18 cellular contexts compared by ENCODE assay signal in the genomic region with DNA sequence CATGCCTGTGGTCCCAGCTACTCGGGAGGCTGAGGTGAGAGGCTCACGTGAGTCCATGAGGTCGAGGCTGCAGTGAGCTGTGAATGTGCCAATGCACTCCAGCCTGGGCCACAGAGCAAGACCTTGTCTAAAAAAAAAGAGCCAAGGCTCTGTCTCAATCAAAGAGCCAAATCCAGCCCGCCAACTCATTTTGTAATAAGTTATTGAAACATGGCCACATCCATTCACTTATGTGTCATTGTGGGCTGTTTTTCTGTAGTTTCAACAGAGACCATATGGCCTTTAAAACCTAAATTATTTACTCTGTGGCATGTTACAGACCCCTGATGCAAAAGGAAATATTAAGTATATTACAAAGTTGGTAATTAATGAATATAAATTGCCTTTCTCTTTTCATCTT.
"Had no signal": no experiment of that assay in that cellular context is flagged by ENCODE, and none has a peak within 500 bp of the region (broad histone marks: within the 10 kb centered on the region; RNA-seq: fewer than 3 reads in every experiment).

No MANE protein-coding gene starts in this region.

- H3K27ac ChIP-seq: dorsolateral prefrontal cortex, heart right ventricle, sigmoid colon, suprapubic skin, thyroid gland had no signal

- DNase-seq: cortex of kidney; dorsolateral prefrontal cortex; effector CD8-positive, alpha-beta T cell; heart right ventricle; islet precursor cell; mammary epithelial cell; mucosa of descending colon; naive thymus-derived CD8-positive, alpha-beta T cell; posterior cingulate gyrus; sigmoid colon; stimulated activated CD4-positive, alpha-beta T cell treated with anti-CD3 and anti-CD28 coated beads, Interleukin-2, amount 100 ng/mL, for 24 hours; stimulated activated CD4-positive, alpha-beta T cell treated with anti-CD3 and anti-CD28 coated beads, Interleukin-4, amount 100 ng/mL, for 4 hours; stimulated activated naive B cell treated with anti-CD40 and anti-IgM and Interleukin-4, amounts not matched to agents 10 μg/mL and 1 μg/mL and 100 μg/mL, for 72 hours; thyroid gland had no signal

- H3K9me3 ChIP-seq: mucosa of descending colon, suprapubic skin, thyroid gland had no signal

- H3K4me1 ChIP-seq: heart right ventricle, sigmoid colon, thyroid gland had no signal

- H3K36me3 ChIP-seq: heart right ventricle, sigmoid colon, suprapubic skin, thyroid gland had no signal

- ATAC-seq: esophagus mucosa; heart right ventricle; left lobe of liver; mucosa of descending colon; naive thymus-derived CD8-positive, alpha-beta T cell; stimulated activated naive B cell treated with anti-CD40 and anti-IgM and Interleukin-4, amounts not matched to agents 10 μg/mL and 1 μg/mL and 100 μg/mL, for 72 hours had no signal

- H3K4me3 ChIP-seq: dorsolateral prefrontal cortex, heart right ventricle, mucosa of descending colon, sigmoid colon, skin epidermis, suprapubic skin, thyroid gland had no signal

- H3K27me3 ChIP-seq: dorsolateral prefrontal cortex, heart right ventricle, sigmoid colon, suprapubic skin, thyroid gland had no signal
